ENCODE assay signal across 15 cellular contexts in the genomic region with DNA sequence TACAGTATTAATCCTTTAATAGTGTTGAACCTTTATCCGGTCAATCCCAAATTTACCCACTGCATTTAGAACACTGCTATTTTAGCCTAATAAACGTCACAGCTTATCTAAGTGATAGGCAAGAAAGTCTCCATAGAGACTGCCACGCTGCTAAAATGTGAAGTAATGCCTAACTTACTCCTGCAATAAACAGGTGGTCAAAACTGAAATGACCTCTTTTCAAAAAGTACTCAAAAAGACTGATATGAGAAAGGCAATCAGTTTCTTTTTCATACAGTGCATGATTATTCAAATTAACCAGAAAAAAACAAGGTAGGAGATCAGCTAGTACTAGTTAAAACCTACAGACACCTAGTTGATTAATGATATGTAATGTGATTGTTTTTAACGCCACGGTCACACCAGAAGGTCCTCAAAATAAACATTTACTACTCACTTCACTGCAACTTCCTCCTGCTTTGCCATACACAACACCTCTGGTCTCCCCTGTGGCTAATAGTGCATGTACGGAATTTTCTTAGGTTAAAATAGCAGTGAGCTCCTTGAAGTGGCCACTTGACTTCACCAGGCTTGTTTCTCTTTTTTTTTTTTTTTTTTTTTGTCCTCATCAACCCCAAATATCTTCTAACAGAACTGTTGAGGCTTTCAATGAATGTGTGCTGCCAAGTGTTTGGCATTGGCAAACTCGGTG. TPM values are rescaled to one million over a fixed set of nuclear protein-coding genes. Genes with fewer than 3 reads are reported as not detected.
DNase-seq lines count a peak whose midpoint lies in the region; ATAC-seq, FAIRE-seq and TF ChIP-seq lines count a peak whose summit lies in the region.
"Had no signal": no experiment of that assay in that cellular context is flagged by ENCODE, and none has a peak within 500 bp of the region (broad histone marks: within the 10 kb centered on the region; RNA-seq: fewer than 3 reads in every experiment).

No MANE protein-coding gene starts in this region.

- no peaks in the 10 kb centered on the region for H3K9me3 ChIP-seq in right cardiac atrium (ENCODE audit: control insufficient read depth, low read length)

- H3K4me1 ChIP-seq in right cardiac atrium (ENCODE audit: control insufficient read depth, insufficient read depth, low read length): peaks cover 4% of the 10 kb centered on the region

- peak; percentile 59 for ATAC-seq in GM19324 (IDR thresholded peaks at IDR 0.05; ENCODE audit: low FRiP score, unreplicated experiment)
- ATAC-seq in HG03066 (IDR thresholded peaks at IDR 0.05; ENCODE audit: low read depth, unreplicated experiment): peak; percentile 72
- ATAC-seq in right cardiac atrium: peak in 1 of 2 donors; percentile 38
- ATAC-seq in GM21367 (IDR thresholded peaks at IDR 0.05; ENCODE audit: unreplicated experiment): no peak
- ATAC-seq: PC-3 had no signal

- peak; percentile 79 for FAIRE-seq in GM12892 (lab: Jason Lieb, UNC)
- FAIRE-seq: colon had no signal

- intact Hi-C loops in right cardiac atrium (cut with DNase I): no loop called here

- no peak overlapping the region for H3K27ac ChIP-seq in right cardiac atrium (ENCODE audit: low read length)

- H3K27me3 ChIP-seq in right cardiac atrium (ENCODE audit: control insufficient read depth, insufficient read depth): no peaks in the 10 kb centered on the region

- no peak for TF ChIP-seq POLR2A in GM12892 (IDR thresholded peaks at IDR 0.05; ENCODE audit: low read depth, low read length)

- no peak for TF ChIP-seq CTCF in foreskin fibroblast (IDR thresholded peaks at IDR 0.05; ENCODE audit: low read depth, low read length)

- 60% methylated on average over 7 of the region's 7 CpGs for WGBS in right cardiac atrium

- DNase-seq in GM12892 (ENCODE audit: insufficient read length): peak; percentile 16
- no peak for DNase-seq in right cardiac atrium
- no peak for DNase-seq in foreskin fibroblast
- no peak for DNase-seq in NCI-H1105 treated with DMSO at 0.1 percent for 48 hours (lab: John Stamatoyannopoulos, UW)
- DNase-seq: activated CD4-positive, alpha-beta T cell treated with anti-CD3 and anti-CD28 coated beads, Interleukin-2, amount 50 U/mL, for 4 hours; activated naive CD4-positive, alpha-beta T cell treated with anti-CD3 and anti-CD28 coated beads for 36 hours; Calu3; GOT3; PC-3; retina; T-helper 2 cell had no signal

- peak overlapping the region; percentile 15 for H3K4me3 ChIP-seq in right cardiac atrium (ENCODE audit: low read length)
- H3K4me3 ChIP-seq in foreskin fibroblast (ENCODE audit: low read depth in 1 of 2, low read length in 2 of 2): no peak overlapping the region

RNA-seq across cellular contexts. Expression of a gene that starts 8.8 kb away (rescaled TPM):
- polyA plus RNA-seq in GM12892 (2012; ENCODE audit: missing spikeins): 748 TPM
- 100 to 1,000 TPM; 500 to 709 (median 601) TPM for total RNA-seq in right cardiac atrium
- polyA plus RNA-seq in right cardiac atrium: 666 TPM

RNA-seq across cellular contexts. Expression of a gene that starts 26.1 kb away (rescaled TPM):
- 30.5 TPM for polyA plus RNA-seq in GM12892 (2012; ENCODE audit: missing spikeins)
- total RNA-seq in right cardiac atrium: 10 to 100 TPM; 26.9 to 32.7 (median 27.7) TPM
- 9.1 TPM for polyA plus RNA-seq in right cardiac atrium

RNA-seq across cellular contexts. Expression of a gene that starts 50.8 kb away (rescaled TPM):
- polyA plus RNA-seq in GM12892 (2012; ENCODE audit: missing spikeins): 17.7 TPM
- 10 to 100 TPM; 40.7 to 45.8 (median 43.6) TPM for total RNA-seq in right cardiac atrium
- 15.9 TPM for polyA plus RNA-seq in right cardiac atrium
